Comparison of ENCODE assay signal across 8 cellular contexts in the genomic region with DNA sequence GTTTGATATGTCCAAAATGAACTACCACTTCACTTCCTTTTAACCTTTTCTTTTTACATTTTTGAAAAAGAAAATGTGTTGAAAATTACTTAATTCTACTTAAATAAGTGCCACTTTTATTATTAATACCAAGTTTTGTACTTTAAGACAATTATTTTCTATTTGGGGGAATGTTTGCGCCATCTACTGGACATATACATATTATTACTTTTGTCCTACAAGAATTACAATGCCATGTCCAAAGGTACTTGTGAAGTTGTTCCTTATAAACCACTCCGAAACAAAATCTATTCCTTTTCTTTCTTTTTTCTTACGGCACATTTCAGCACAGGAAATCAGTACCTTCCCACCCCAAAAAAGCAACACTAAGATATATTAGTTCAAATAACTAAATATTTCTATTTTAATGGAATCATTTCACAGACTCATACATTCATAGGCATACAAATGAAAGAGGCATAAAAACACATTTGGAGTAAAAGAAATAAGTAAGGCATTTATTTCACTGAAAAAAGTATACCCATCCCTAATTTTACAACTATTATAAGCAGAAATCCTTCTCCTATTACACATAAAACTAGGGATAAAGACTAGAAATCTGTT.
DNase-seq lines count a peak whose midpoint lies in the region; ATAC-seq and TF ChIP-seq lines count a peak whose summit lies in the region.

No MANE protein-coding gene starts in this region.

- H3K27ac ChIP-seq in GM23248 (no peak overlapping the region), coronary artery (no peak overlapping the region)
- H3K27ac ChIP-seq in CD8-positive, alpha-beta T cell (ENCODE audit: low read depth, low read length) = no peak overlapping the region

- no peaks in the 10 kb centered on the region for H3K36me3 Mint-ChIP-seq in nephron (ENCODE audit: low read depth)
- H3K36me3 Mint-ChIP-seq in CD8-positive, alpha-beta T cell = no peaks in the 10 kb centered on the region
- H3K36me3 Mint-ChIP-seq in Calu3 (ENCODE audit: insufficient read depth, unreplicated experiment) = no peaks in the 10 kb centered on the region

- CTCF ChIA-PET in CD8-positive, alpha-beta T cell (lab: Charles Lee) = no interaction called here
- CTCF ChIA-PET in Calu3 (lab: Charles Lee) = interaction anchor here (1.4 kb wide), 1 partner anchor 310 kb away, joined by 3 read pairs; no protein-coding TSS in a partner anchor

- H3K4me1 ChIP-seq in GM23248 (ENCODE audit: insufficient read depth) = no peaks in the 10 kb centered on the region
- H3K4me1 ChIP-seq in CD8-positive, alpha-beta T cell (ENCODE audit: insufficient read depth, low read length) = no peaks in the 10 kb centered on the region

- no peaks in the 10 kb centered on the region for H3K36me3 ChIP-seq in GM23248 (ENCODE audit: low read depth)
- H3K36me3 ChIP-seq in CD8-positive, alpha-beta T cell (ENCODE audit: insufficient read depth, low read length) = no peaks in the 10 kb centered on the region

- POLR2A ChIA-PET in CD8-positive, alpha-beta T cell (lab: Charles Lee) = no interaction called here

- no peaks in the 10 kb centered on the region for H3K9me3 ChIP-seq in GM23248 (ENCODE audit: low read depth)
- H3K9me3 ChIP-seq in CD8-positive, alpha-beta T cell (ENCODE audit: low read length) = no peaks in the 10 kb centered on the region

- no peak for ATAC-seq in GM21717 (IDR thresholded peaks at IDR 0.05; ENCODE audit: unreplicated experiment)
- no peak for ATAC-seq in CD8-positive, alpha-beta T cell

- no peaks in the 10 kb centered on the region for H3F3A ChIP-seq in GM23248 (ENCODE audit: insufficient read depth)

- no peaks in the 10 kb centered on the region for H3K79me2 ChIP-seq in GM23248 (ENCODE audit: insufficient read depth)

- TF ChIP-seq CTCF in AG09309 (IDR thresholded peaks at IDR 0.05; ENCODE audit: control insufficient read depth, insufficient read depth, low read depth, low read length, missing control alignments) (peak; percentile 40), coronary artery (IDR thresholded peaks at IDR 0.05) (peak; percentile 63), nephron (IDR thresholded peaks at IDR 0.05; ENCODE audit: unreplicated experiment in 3 of 3) (peak; percentile 57 to 82 (median 63)), Calu3 (IDR thresholded peaks at IDR 0.05; ENCODE audit: unreplicated experiment) (no peak)
- TF ChIP-seq CTCF in CD8-positive, alpha-beta T cell (IDR thresholded peaks at IDR 0.05) = no peak

- H3K4me1 Mint-ChIP-seq in nephron (no peaks in the 10 kb centered on the region), Calu3 (ENCODE audit: low read depth, unreplicated experiment) (no peaks in the 10 kb centered on the region)
- H3K4me1 Mint-ChIP-seq in CD8-positive, alpha-beta T cell (ENCODE audit: low read depth) = no peaks in the 10 kb centered on the region

- no peak overlapping the region for H3K4me3 ChIP-seq in AG09309 (ENCODE audit: control insufficient read depth, low read depth, low read length)
- H3K4me3 ChIP-seq in GM23248 = no peak overlapping the region
- H3K4me3 ChIP-seq in coronary artery = no peak overlapping the region
- H3K4me3 ChIP-seq in CD8-positive, alpha-beta T cell (ENCODE audit: low read depth, low read length) = no peak overlapping the region

- H3K27ac Mint-ChIP-seq in nephron (no peak overlapping the region), Calu3 (ENCODE audit: unreplicated experiment) (no peak overlapping the region)
- H3K27ac Mint-ChIP-seq in CD8-positive, alpha-beta T cell = no peak overlapping the region

- no peak overlapping the region for H3K4me3 Mint-ChIP-seq in nephron
- H3K4me3 Mint-ChIP-seq in CD8-positive, alpha-beta T cell = no peak overlapping the region
- no peak overlapping the region for H3K4me3 Mint-ChIP-seq in Calu3 (ENCODE audit: low read depth, unreplicated experiment)

- H3K9me3 Mint-ChIP-seq in nephron = no peaks in the 10 kb centered on the region
- no peaks in the 10 kb centered on the region for H3K9me3 Mint-ChIP-seq in CD8-positive, alpha-beta T cell
- no peaks in the 10 kb centered on the region for H3K9me3 Mint-ChIP-seq in Calu3 (ENCODE audit: low read depth, unreplicated experiment)

- BruUV-seq in Calu3 (replicated peaks; lab: Mats Ljungman, UMichigan) = no TSS peak

- no peaks in the 10 kb centered on the region for H3K27me3 ChIP-seq in GM23248 (replicated peaks; ENCODE audit: insufficient read depth)
- H3K27me3 ChIP-seq in CD8-positive, alpha-beta T cell (ENCODE audit: insufficient read depth, low read length) = no peaks in the 10 kb centered on the region

- H4K20me1 ChIP-seq in GM23248 (ENCODE audit: insufficient read depth) = no peaks in the 10 kb centered on the region

- H2AFZ ChIP-seq in GM23248 = no peak overlapping the region

- no peaks in the 10 kb centered on the region for H3K9me2 ChIP-seq in GM23248 (ENCODE audit: insufficient read depth)

- peaks cover 20% of the 10 kb centered on the region for H3K27me3 Mint-ChIP-seq in nephron (ENCODE audit: low read depth)
- no peaks in the 10 kb centered on the region for H3K27me3 Mint-ChIP-seq in CD8-positive, alpha-beta T cell (ENCODE audit: low read depth)
- H3K27me3 Mint-ChIP-seq in Calu3 (ENCODE audit: unreplicated experiment) = no peaks in the 10 kb centered on the region

- peak; percentile 5 for DNase-seq in AG09309 (ENCODE audit: low read depth)
- peak; percentile 62 for DNase-seq in GM23248
- peak; percentile 52 for DNase-seq in NCI-H526 treated with DMSO at 0.1 percent for 48 hours (lab: John Stamatoyannopoulos, UW)
- DNase-seq in coronary artery (ENCODE audit: low spot score) = no peak
- no peak for DNase-seq in CD8-positive, alpha-beta T cell
- no peak for DNase-seq in Calu3

- H3K9ac ChIP-seq in GM23248 = no peak overlapping the region

- H3K4me2 ChIP-seq in GM23248 (ENCODE audit: unreplicated experiment) = no peak overlapping the region

- in situ Hi-C loops in GM23248 (cut with MboI) = no loop called here

- intact Hi-C loops in CD8-positive, alpha-beta T cell (cut with DNase I, micrococcal nuclease) = loop anchor here in 1 of 2 experiments (5.0 kb wide), 1 partner anchor 437 kb away; no protein-coding TSS in a partner anchor
- intact Hi-C loops in Calu3 (cut with micrococcal nuclease; ENCODE audit: unreplicated experiment) = loop anchor here (1.0 to 2.0 kb wide), 3 partner anchors 310 to 514 kb away; no protein-coding TSS in a partner anchor

- 2% methylated on average over 3 of the region's 3 CpGs for WGBS in GM23248 (ENCODE audit: low coverage in 1 of 2, low lambda C conversion rate in 2 of 2, missing lambda C conversion rate in 2 of 2), 2 experiments

Comparison
In these comparisons a context has a peak if more than half of its experiments do, and no peak if none do; other contexts are left out.
1. DNase-seq: peak in AG09309 (single experiment), GM23248 (single experiment) and NCI-H526 treated with DMSO at 0.1 percent for 48 hours (single experiment); none in coronary artery (single experiment), CD8-positive, alpha-beta T cell (0 of 7) and Calu3 (single experiment).
2. CTCF ChIP-seq: peak in AG09309 (single experiment), coronary artery (single experiment) and nephron (3 of 3); none in CD8-positive, alpha-beta T cell (single experiment) and Calu3 (single experiment).